ENCODE assay signal across 17 cellular contexts in genomic region chr5:6453937-6454560, GRCh38. TPM values are rescaled to one million over a fixed set of nuclear protein-coding genes. Genes with fewer than 3 reads are reported as not detected.
A peak's percentile ranks its signal among the peaks of the same experiment; 100 is the strongest.
DNase-seq lines count a peak whose midpoint lies in the region; ATAC-seq, FAIRE-seq and TF ChIP-seq lines count a peak whose summit lies in the region.
"Had no signal": no experiment of that assay in that cellular context is flagged by ENCODE, and none has a peak within 500 bp of the region (broad histone marks: within the 10 kb centered on the region; RNA-seq: fewer than 3 reads in every experiment).

No MANE protein-coding gene starts in this region.

- in situ Hi-C loops in G401 (cut with HindIII; ENCODE audit: low sequenced_read_pairs): no loop called here

- FAIRE-seq in frontal cortex (lab: Jason Lieb, UNC): no peak
- FAIRE-seq: A204.1 had no signal

- peaks cover 34% of the 10 kb centered on the region for H3K4me1 ChIP-seq in PC-3 (ENCODE audit: insufficient read depth, low read length)
- H3K4me1 ChIP-seq in rectal smooth muscle tissue (ENCODE audit: control insufficient read depth, insufficient read depth, low read length): peaks cover 6% of the 10 kb centered on the region

- no peak overlapping the region for H3K27ac ChIP-seq in PC-3 (ENCODE audit: low read length)
- H3K27ac ChIP-seq in rectal smooth muscle tissue (ENCODE audit: low read depth, low read length): peak overlapping the region; percentile 16
- H3K27ac ChIP-seq in CD4-positive, alpha-beta T cell (ENCODE audit: low read depth, low read length): no peak overlapping the region

- ATAC-seq in PC-3 (no peak), GM19023 (IDR thresholded peaks at IDR 0.05; ENCODE audit: unreplicated experiment) (no peak)
- ATAC-seq in CD4-positive, alpha-beta T cell (ENCODE audit: poor library complexity): no peak

- H3K4me3 ChIP-seq in PC-3 (ENCODE audit: low read length): no peak overlapping the region
- H3K4me3 ChIP-seq in rectal smooth muscle tissue (ENCODE audit: low read length): no peak overlapping the region

- H3K27me3 ChIP-seq in PC-3 (ENCODE audit: low read length) (peaks cover 27% of the 10 kb centered on the region), rectal smooth muscle tissue (ENCODE audit: control insufficient read depth, insufficient read depth, low read length) (no peaks in the 10 kb centered on the region)
- H3K27me3 ChIP-seq in CD4-positive, alpha-beta T cell (ENCODE audit: control insufficient read depth, insufficient read depth, low read length): peaks cover 60% of the 10 kb centered on the region

- peaks cover 57% of the 10 kb centered on the region for H3K79me2 ChIP-seq in PC-3 (ENCODE audit: low read length)

- no peak overlapping the region for H3K27ac Mint-ChIP-seq in CD4-positive, alpha-beta T cell
- H3K27ac Mint-ChIP-seq: IgD-negative memory B cell had no signal

- H3K9ac ChIP-seq in PC-3 (ENCODE audit: low read length) (no peak overlapping the region), rectal smooth muscle tissue (ENCODE audit: low read length) (no peak overlapping the region)

- no peaks in the 10 kb centered on the region for H3K9me2 ChIP-seq in PC-3 (replicated peaks; ENCODE audit: low read length)

- no peaks in the 10 kb centered on the region for H3K9me3 ChIP-seq in PC-3 (ENCODE audit: low read length)
- no peaks in the 10 kb centered on the region for H3K9me3 ChIP-seq in CD4-positive, alpha-beta T cell (ENCODE audit: control insufficient read depth, low read length)

- H3F3A ChIP-seq in PC-3 (ENCODE audit: low read length, unreplicated experiment): no peaks in the 10 kb centered on the region

- TF ChIP-seq CTCF in PC-3 (conservative IDR thresholded peaks at IDR 0.05; ENCODE audit: low read depth, low read length): no peak
- TF ChIP-seq CTCF in CD4-positive, alpha-beta T cell (IDR thresholded peaks at IDR 0.05): no peak

- DNase-seq in G401 (ENCODE audit: low spot score) (peak; percentile 33), PC-3 (no peak), cardiac septum (ENCODE audit: low spot score) (peak; percentile 44), frontal cortex (ENCODE audit: low spot score in 2 of 2) (no peak), NCI-H1436 (lab: John Stamatoyannopoulos, UW) (no peak)
- DNase-seq in CD4-positive, alpha-beta T cell: no peak
- DNase-seq: COR-L47, EL, H9, NCI-H1417 treated with DMSO at 0.1 percent for 48 hours, NCI-H2029 treated with DMSO at 0.1 percent for 48 hours, SHP77 treated with DMSO at 0.1 percent for 48 hours had no signal

- H3K27me3 Mint-ChIP-seq in CD4-positive, alpha-beta T cell: peaks cover 96% of the 10 kb centered on the region

- H3K36me3 ChIP-seq in PC-3 (ENCODE audit: low read depth, low read length) (no peaks in the 10 kb centered on the region), rectal smooth muscle tissue (ENCODE audit: control insufficient read depth, insufficient read depth, low read length) (no peaks in the 10 kb centered on the region)

- no TSS peak for BruUV-seq in PC-3 (replicated peaks; lab: Mats Ljungman, UMichigan)

- no peaks in the 10 kb centered on the region for H4K20me1 ChIP-seq in PC-3 (ENCODE audit: low read length)

- H3K9me3 Mint-ChIP-seq in CD4-positive, alpha-beta T cell: no peaks in the 10 kb centered on the region
- H3K9me3 Mint-ChIP-seq: H9, IgD-negative memory B cell had no signal

- H2AFZ ChIP-seq in PC-3 (ENCODE audit: low read length): peak overlapping the region; percentile 29

- POLR2A ChIA-PET in PC-3 (lab: Charles Lee; ENCODE audit: unreplicated experiment): no interaction called here
- POLR2A ChIA-PET in CD4-positive, alpha-beta T cell (lab: Charles Lee): no interaction called here

- H3K36me3 Mint-ChIP-seq in CD4-positive, alpha-beta T cell (ENCODE audit: low read depth): no peaks in the 10 kb centered on the region
- H3K36me3 Mint-ChIP-seq: IgD-negative memory B cell had no signal

- no peak overlapping the region for H3K4me3 Mint-ChIP-seq in CD4-positive, alpha-beta T cell
- H3K4me3 Mint-ChIP-seq: H9, IgD-negative memory B cell had no signal

- peak overlapping the region; percentile 40 for H3K4me2 ChIP-seq in PC-3 (ENCODE audit: low read length)

- CTCF ChIA-PET in PC-3 (lab: Charles Lee): no interaction called here
- CTCF ChIA-PET in CD4-positive, alpha-beta T cell (lab: Charles Lee): no interaction called here

- peaks cover 13% of the 10 kb centered on the region for H3K4me1 Mint-ChIP-seq in CD4-positive, alpha-beta T cell (ENCODE audit: low read depth)

- intact Hi-C loops in PC-3 (cut with micrococcal nuclease) (no loop called here), cardiac septum (cut with DNase I) (no loop called here)
- intact Hi-C loops in CD4-positive, alpha-beta T cell (cut with DNase I, micrococcal nuclease): no loop called here

RNA-seq across cellular contexts. Expression of gene UBE2QL1, which starts 5.4 kb away (rescaled TPM):
- not detected in 2 replicates for total RNA-seq in G401 (2014; rRNA removed; shearing (Covaris generic))
- total RNA-seq in PC-3 (2014; rRNA removed) (7.4 and 8.8 TPM in 2 replicates), cardiac septum (13.1 TPM), frontal cortex (39.1 TPM)
- under 1 TPM; 0.33 to 0.45 TPM for total RNA-seq in CD4-positive, alpha-beta T cell
- total RNA-seq: HT-29 had no signal

Comparison
In these comparisons a context has a peak if more than half of its experiments do, and no peak if none do; other contexts are left out.
1. DNase-seq: peak in G401 (single experiment) and cardiac septum (single experiment); none in PC-3 (single experiment), frontal cortex (0 of 2), CD4-positive, alpha-beta T cell (0 of 10) and NCI-H1436 (single experiment).